Comparison of ENCODE assay signal across 27 cellular contexts in the genomic region with DNA sequence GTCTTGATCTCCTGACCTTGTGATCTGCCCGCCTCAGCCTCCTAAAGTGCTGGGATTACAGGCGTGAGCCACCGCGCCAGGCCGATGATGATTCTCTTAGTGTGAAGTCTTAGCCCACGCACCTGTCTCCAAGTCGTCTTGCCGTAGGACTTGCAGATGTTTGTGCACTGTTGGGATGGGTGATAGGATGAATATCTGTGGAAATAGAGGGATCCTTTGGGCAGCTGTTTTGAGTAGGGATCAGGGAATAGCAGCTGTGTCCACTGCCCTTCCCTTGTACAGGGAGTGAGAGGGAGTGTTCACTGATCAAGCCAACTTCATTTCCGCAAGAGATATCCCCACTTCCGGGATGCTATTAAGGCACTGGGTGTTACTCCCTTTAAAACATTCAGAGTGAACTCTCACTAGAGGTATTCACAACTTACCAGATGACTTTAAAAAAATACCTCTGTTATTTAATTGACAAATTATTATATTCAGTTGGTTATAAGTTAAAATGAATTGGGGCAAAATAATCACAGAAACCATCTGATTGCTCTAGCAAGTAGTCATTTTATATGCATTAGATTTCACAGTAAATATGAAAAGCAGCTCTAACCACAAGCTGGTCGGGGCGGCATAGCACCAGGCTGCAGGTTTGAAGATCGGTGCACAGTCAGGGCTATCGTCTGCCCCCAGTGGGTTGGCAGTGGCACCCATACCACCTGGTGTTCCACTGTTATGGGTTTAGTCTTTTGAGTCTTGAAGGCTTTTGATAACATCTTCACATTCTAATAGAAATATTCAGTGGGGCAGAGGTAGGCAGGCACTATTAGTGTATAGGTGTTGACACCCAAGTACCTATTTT.
DNase-seq lines count a peak whose midpoint lies in the region; ATAC-seq and TF ChIP-seq lines count a peak whose summit lies in the region.
"Had no signal": no experiment of that assay in that cellular context is flagged by ENCODE, and none has a peak within 500 bp of the region (broad histone marks: within the 10 kb centered on the region; RNA-seq: fewer than 3 reads in every experiment).

No MANE protein-coding gene starts in this region.

- H2AFZ ChIP-seq in smooth muscle cell (ENCODE audit: low read depth): no peak overlapping the region

- H3K9me3 Mint-ChIP-seq in nephron: no peaks in the 10 kb centered on the region
- no peaks in the 10 kb centered on the region for H3K9me3 Mint-ChIP-seq in activated T-cell treated with anti-CD3 and anti-CD28 coated beads, Interleukin-2, amount 50 U/mL, for 4 hours
- H3K9me3 Mint-ChIP-seq: CD4-positive, alpha-beta memory T cell; immature natural killer cell; natural killer cell treated with Interleukin-12 subunit alpha and Interleukin-12 subunit beta and Interleukin-15 and Interleukin-18, amount 100 ng/mL, for 72 hours; stimulated activated naive CD8-positive, alpha-beta T cell treated with anti-CD3 and anti-CD28 coated beads, Interleukin-15, amount 100 ng/mL, for 72 hours had no signal

- no peaks in the 10 kb centered on the region for H3F3A ChIP-seq in smooth muscle cell (ENCODE audit: low read depth)

- H3K4me1 Mint-ChIP-seq in nephron: peaks cover 21% of the 10 kb centered on the region
- peaks cover 6% of the 10 kb centered on the region for H3K4me1 Mint-ChIP-seq in activated T-cell treated with anti-CD3 and anti-CD28 coated beads, Interleukin-2, amount 50 U/mL, for 4 hours (ENCODE audit: low read depth)
- H3K4me1 Mint-ChIP-seq: immature natural killer cell had no signal

- no peaks in the 10 kb centered on the region for H3K9me3 ChIP-seq in BLaER1
- no peaks in the 10 kb centered on the region for H3K9me3 ChIP-seq in KOPT-K1 (ENCODE audit: insufficient read depth, low read length, poor library complexity, severe bottlenecking)
- no peaks in the 10 kb centered on the region for H3K9me3 ChIP-seq in SJCRH30 (replicated peaks)
- no peaks in the 10 kb centered on the region for H3K9me3 ChIP-seq in smooth muscle cell (replicated peaks; ENCODE audit: low read depth)
- H3K9me3 ChIP-seq: HAP-1, pancreas, thoracic aorta had no signal

- H3K27ac ChIP-seq in BLaER1 (no peak overlapping the region), KOPT-K1 (ENCODE audit: low read depth, low read length, poor library complexity, severe bottlenecking) (peak overlapping the region; percentile 96), SJCRH30 (peak overlapping the region; percentile 70), smooth muscle cell (ENCODE audit: low read depth) (no peak overlapping the region)
- H3K27ac ChIP-seq: pancreas, thoracic aorta had no signal

- WGBS in smooth muscle cell (ENCODE audit: low lambda C conversion rate): 98% methylated on average over 14 of the region's 14 CpGs

- DNase-seq in SJCRH30 (peak; percentile 86 to 94), KG1 (lab: John Stamatoyannopoulos, UW) (no peak), smooth muscle cell (lab: John Stamatoyannopoulos, UW; ENCODE audit: unreplicated experiment) (no peak), putamen (ENCODE audit: low spot score) (no peak)
- no peak for DNase-seq in activated T-cell treated with anti-CD3 and anti-CD28 coated beads, Interleukin-2, amount 50 U/mL, for 4 hours
- DNase-seq: activated CD4-positive, alpha-beta T cell treated with anti-CD3 and anti-CD28 coated beads, Interleukin-2, amount 50 U/mL, for 48 hours; activated naive CD4-positive, alpha-beta T cell treated with anti-CD3 and anti-CD28 coated beads, Interleukin-2, amount 50 U/mL, for 16 hours; CD4-positive, alpha-beta memory T cell; DND-41; immature natural killer cell; left cardiac atrium; NCI-H2171; pancreas; Right ventricle myocardium superior; small intestine; stimulated activated CD4-positive, alpha-beta T cell treated with anti-CD3 and anti-CD28 coated beads, Interleukin-1b, Interleukin-23, amount 100 ng/mL, for 48 hours; stimulated activated naive CD8-positive, alpha-beta T cell treated with anti-CD3 and anti-CD28 coated beads, Interleukin-15, amount 100 ng/mL, for 72 hours; T-helper 17 cell had no signal

- peak overlapping the region; percentile 65 for H3K4me2 ChIP-seq in BLaER1
- no peak overlapping the region for H3K4me2 ChIP-seq in smooth muscle cell

- H3K79me2 ChIP-seq in smooth muscle cell (ENCODE audit: low read depth): no peaks in the 10 kb centered on the region

- H3K27me3 Mint-ChIP-seq in nephron (ENCODE audit: low read depth): no peaks in the 10 kb centered on the region
- H3K27me3 Mint-ChIP-seq in activated T-cell treated with anti-CD3 and anti-CD28 coated beads, Interleukin-2, amount 50 U/mL, for 4 hours (ENCODE audit: low read depth): peaks cover 8% of the 10 kb centered on the region
- H3K27me3 Mint-ChIP-seq: stimulated activated naive CD8-positive, alpha-beta T cell treated with anti-CD3 and anti-CD28 coated beads, Interleukin-15, amount 100 ng/mL, for 72 hours had no signal

- no peaks in the 10 kb centered on the region for H3K36me3 Mint-ChIP-seq in nephron (ENCODE audit: low read depth)
- peaks cover 2% of the 10 kb centered on the region for H3K36me3 Mint-ChIP-seq in activated T-cell treated with anti-CD3 and anti-CD28 coated beads, Interleukin-2, amount 50 U/mL, for 4 hours (ENCODE audit: insufficient read depth)
- H3K36me3 Mint-ChIP-seq: CD4-positive, alpha-beta memory T cell; immature natural killer cell; natural killer cell treated with Interleukin-12 subunit alpha and Interleukin-12 subunit beta and Interleukin-15 and Interleukin-18, amount 100 ng/mL, for 72 hours had no signal

- no peak for ATAC-seq in activated T-cell treated with anti-CD3 and anti-CD28 coated beads, Interleukin-2, amount 50 U/mL, for 4 hours
- ATAC-seq: activated CD4-positive, CD25-positive, alpha-beta regulatory T cell treated with anti-CD3 and anti-CD28 coated beads, Interleukin-2, amount 50 U/mL, for 24 hours; natural killer cell treated with Interleukin-12 subunit alpha and Interleukin-12 subunit beta and Interleukin-15 and Interleukin-18, amount 100 ng/mL, for 72 hours; Panc1; stimulated activated naive CD8-positive, alpha-beta T cell treated with anti-CD3 and anti-CD28 coated beads, Interleukin-15, amount 100 ng/mL, for 72 hours; T-helper 17 cell had no signal

- peaks cover 23% of the 10 kb centered on the region for H3K4me1 ChIP-seq in BLaER1
- H3K4me1 ChIP-seq in SJCRH30: peaks cover 77% of the 10 kb centered on the region
- H3K4me1 ChIP-seq in smooth muscle cell (ENCODE audit: low read depth): peaks cover 5% of the 10 kb centered on the region
- H3K4me1 ChIP-seq: pancreas had no signal

- H4K20me1 ChIP-seq in BLaER1 (peaks cover 90% of the 10 kb centered on the region), smooth muscle cell (ENCODE audit: low read depth) (peaks cover 17% of the 10 kb centered on the region)

- no peak overlapping the region for H3K9ac ChIP-seq in BLaER1
- H3K9ac ChIP-seq in smooth muscle cell (ENCODE audit: low read depth): no peak overlapping the region

- peak overlapping the region; percentile 6 to 56 (median 26) for H3K27ac Mint-ChIP-seq in nephron
- H3K27ac Mint-ChIP-seq: immature natural killer cell; natural killer cell treated with Interleukin-12 subunit alpha and Interleukin-12 subunit beta and Interleukin-15 and Interleukin-18, amount 100 ng/mL, for 72 hours; stimulated activated naive CD8-positive, alpha-beta T cell treated with anti-CD3 and anti-CD28 coated beads, Interleukin-15, amount 100 ng/mL, for 72 hours; T-helper 17 cell had no signal

- no peaks in the 10 kb centered on the region for H3K27me3 ChIP-seq in BLaER1
- H3K27me3 ChIP-seq in SJCRH30: no peaks in the 10 kb centered on the region
- no peaks in the 10 kb centered on the region for H3K27me3 ChIP-seq in smooth muscle cell (ENCODE audit: low read depth)
- H3K27me3 ChIP-seq: pancreas had no signal

- TF ChIP-seq CTCF in nephron (IDR thresholded peaks at IDR 0.05; ENCODE audit: unreplicated experiment in 3 of 3) (no peak), smooth muscle cell (IDR thresholded peaks at IDR 0.05; ENCODE audit: borderline replicate concordance, insufficient read depth, poor library complexity, severe bottlenecking) (no peak)

- H3K4me3 Mint-ChIP-seq in nephron: no peak overlapping the region
- no peak overlapping the region for H3K4me3 Mint-ChIP-seq in activated T-cell treated with anti-CD3 and anti-CD28 coated beads, Interleukin-2, amount 50 U/mL, for 4 hours
- H3K4me3 Mint-ChIP-seq: CD4-positive, alpha-beta memory T cell; immature natural killer cell; natural killer cell treated with Interleukin-12 subunit alpha and Interleukin-12 subunit beta and Interleukin-15 and Interleukin-18, amount 100 ng/mL, for 72 hours; stimulated activated naive CD8-positive, alpha-beta T cell treated with anti-CD3 and anti-CD28 coated beads, Interleukin-15, amount 100 ng/mL, for 72 hours; T-helper 17 cell had no signal

- H3K4me3 ChIP-seq in BLaER1: no peak overlapping the region
- no peak overlapping the region for H3K4me3 ChIP-seq in SJCRH30
- H3K4me3 ChIP-seq in smooth muscle cell: no peak overlapping the region
- H3K4me3 ChIP-seq: HAP-1, lung, pancreas, thoracic aorta had no signal

- peaks cover 24% of the 10 kb centered on the region for H3K36me3 ChIP-seq in BLaER1
- peaks cover 30% of the 10 kb centered on the region for H3K36me3 ChIP-seq in KOPT-K1 (ENCODE audit: insufficient read depth, low read length)
- no peaks in the 10 kb centered on the region for H3K36me3 ChIP-seq in SJCRH30
- no peaks in the 10 kb centered on the region for H3K36me3 ChIP-seq in smooth muscle cell (ENCODE audit: low read depth)
- H3K36me3 ChIP-seq: HAP-1, pancreas, thoracic aorta had no signal

Comparison
In these comparisons a context has a peak if more than half of its experiments do, and no peak if none do; other contexts are left out.
1. H3K27ac ChIP-seq: peak in KOPT-K1 (single experiment) and SJCRH30 (single experiment); none in BLaER1 (single experiment) and smooth muscle cell (single experiment).
2. DNase-seq: peak in SJCRH30 (2 of 2); none in KG1 (single experiment), smooth muscle cell (single experiment), putamen (single experiment) and activated T-cell treated with anti-CD3 and anti-CD28 coated beads, Interleukin-2, amount 50 U/mL, for 4 hours (single experiment).